9 cellular contexts compared by ENCODE assay signal in genomic region chrX:3143043-3143799, GRCh38.
DNase-seq lines count a peak whose midpoint lies in the region; ATAC-seq lines count a peak whose summit lies in the region.
"Had no signal": no experiment of that assay in that cellular context is flagged by ENCODE, and none has a peak within 500 bp of the region (broad histone marks: within the 10 kb centered on the region; RNA-seq: fewer than 3 reads in every experiment).

No MANE protein-coding gene starts in this region.

- no peak overlapping the region for H3K9ac ChIP-seq in trophoblast cell (ENCODE audit: low read length)

- H3K27me3 ChIP-seq in trophoblast cell (ENCODE audit: insufficient read depth, low read length) = no peaks in the 10 kb centered on the region

- H3K36me3 Mint-ChIP-seq in T-helper 17 cell (ENCODE audit: low read depth) = peaks cover 2% of the 10 kb centered on the region

- H3K4ac ChIP-seq in trophoblast cell (ENCODE audit: low read depth, low read length) = no peak overlapping the region

- peak overlapping the region; percentile 67 for H3K4me3 Mint-ChIP-seq in T-helper 17 cell

- H3K36me3 ChIP-seq in trophoblast cell (ENCODE audit: control insufficient read depth in 1 of 2, insufficient read depth in 2 of 2, low read length in 2 of 2) = no peaks in the 10 kb centered on the region

- no CpG with 5 or more reads among the region's 4 CpGs for WGBS in trophoblast cell (ENCODE audit: extremely low coverage, insufficient coverage, insufficient read length)

- H3K27me3 Mint-ChIP-seq in T-helper 17 cell = no peaks in the 10 kb centered on the region

- no peak overlapping the region for H4K12ac ChIP-seq in trophoblast cell (ENCODE audit: low read depth, low read length)

- no peak overlapping the region for H3K4me3 ChIP-seq in trophoblast cell (ENCODE audit: low read depth, low read length)

- H2BK120ac ChIP-seq in trophoblast cell (ENCODE audit: insufficient read depth, low read length, poor library complexity) = no peak overlapping the region

- H3K4me1 ChIP-seq in trophoblast cell (ENCODE audit: control insufficient read depth in 1 of 2, insufficient read depth in 2 of 2, low read length in 2 of 2) = no peaks in the 10 kb centered on the region

- no peak overlapping the region for H2AK5ac ChIP-seq in trophoblast cell (ENCODE audit: low read length)

- no peaks in the 10 kb centered on the region for H3K79me2 ChIP-seq in trophoblast cell (ENCODE audit: control insufficient read depth, insufficient read depth, low read length, poor library complexity)

- H3K23ac ChIP-seq in trophoblast cell (ENCODE audit: low read length) = no peak overlapping the region

- H2BK5ac ChIP-seq in trophoblast cell (ENCODE audit: low read depth, low read length, poor library complexity) = no peak overlapping the region

- H3K4me2 ChIP-seq in trophoblast cell (ENCODE audit: low read length) = no peak overlapping the region

- peaks cover 4% of the 10 kb centered on the region for H3K4me1 Mint-ChIP-seq in T-helper 17 cell

- no peaks in the 10 kb centered on the region for H3K79me1 ChIP-seq in trophoblast cell (ENCODE audit: low read length)

- peak overlapping the region; percentile 63 for H4K8ac ChIP-seq in trophoblast cell (ENCODE audit: low read depth, low read length)

- H2BK12ac ChIP-seq in trophoblast cell (ENCODE audit: low read length) = no peak overlapping the region

- DNase-seq in activated CD8-positive, alpha-beta memory T cell treated with anti-CD3 and anti-CD28 coated beads, Interleukin-2, amount 50 U/mL, for 24 hours (ENCODE audit: extremely low read depth) = peak; percentile 0
- DNase-seq in activated CD8-positive, alpha-beta memory T cell treated with anti-CD3 and anti-CD28 coated beads for 24 hours = no peak
- DNase-seq in T-helper 17 cell (no peak), trophoblast cell (no peak), left cardiac atrium (no peak), NCI-H2107 (lab: John Stamatoyannopoulos, UW) (no peak), NCI-H1092 (lab: John Stamatoyannopoulos, UW) (no peak)
- DNase-seq: activated CD4-positive, alpha-beta T cell treated with anti-CD3 and anti-CD28 coated beads for 4 hours had no signal

- ATAC-seq in HG03378 (IDR thresholded peaks at IDR 0.05; ENCODE audit: unreplicated experiment) = peak; percentile 60
- ATAC-seq in T-helper 17 cell = no peak
- no peak for ATAC-seq in left cardiac atrium

- no peak overlapping the region for H2AFZ ChIP-seq in trophoblast cell (ENCODE audit: insufficient read depth, low read length, poor library complexity)

- no peak overlapping the region for H3K14ac ChIP-seq in trophoblast cell (ENCODE audit: low read length)

- no peak overlapping the region for H4K91ac ChIP-seq in trophoblast cell (ENCODE audit: low read depth, low read length)

- peak overlapping the region; percentile 0 for H3K27ac Mint-ChIP-seq in T-helper 17 cell

- H3K9me3 ChIP-seq in T-helper 17 cell (ENCODE audit: control insufficient read depth, low read length, poor library complexity, severe bottlenecking) (no peaks in the 10 kb centered on the region), trophoblast cell (ENCODE audit: insufficient read depth, low read depth, low read length) (no peaks in the 10 kb centered on the region)

- no peak overlapping the region for H3K27ac ChIP-seq in trophoblast cell (ENCODE audit: low read depth, low read length)

- no peak overlapping the region for H3K18ac ChIP-seq in trophoblast cell (ENCODE audit: low read length)

- intact Hi-C loops in left cardiac atrium (cut with DNase I) = no loop called here
